Comparison of ENCODE assay signal across 18 cellular contexts in the genomic region with DNA sequence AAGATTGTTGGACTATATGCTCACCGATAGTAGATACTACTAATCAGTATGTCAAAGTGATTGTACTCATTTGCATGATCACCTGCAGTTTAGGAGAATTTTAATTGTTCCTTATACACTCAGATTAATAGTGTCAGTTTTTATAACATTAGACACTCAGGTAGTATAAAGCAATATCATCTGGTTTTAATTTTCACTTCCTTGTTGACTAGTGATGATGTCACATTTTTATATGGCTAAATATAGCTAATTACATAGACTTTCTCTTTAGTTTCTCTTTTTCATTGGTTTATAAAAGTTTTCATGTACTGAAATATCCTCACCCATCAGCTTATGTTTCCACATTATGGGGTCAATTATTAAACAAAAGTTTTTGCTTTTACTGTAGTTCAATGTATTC.
DNase-seq lines count a peak whose midpoint lies in the region; ATAC-seq, FAIRE-seq and TF ChIP-seq lines count a peak whose summit lies in the region.
"Had no signal": no experiment of that assay in that cellular context is flagged by ENCODE, and none has a peak within 500 bp of the region (broad histone marks: within the 10 kb centered on the region; RNA-seq: fewer than 3 reads in every experiment).

No MANE protein-coding gene starts in this region.

- FAIRE-seq in bronchial epithelial cell (lab: Jason Lieb, UNC): no peak
- FAIRE-seq: D721Med, GM12891 had no signal

- H3K36me3 ChIP-seq in bronchial epithelial cell (ENCODE audit: control insufficient read depth, insufficient read depth, low read length): no peaks in the 10 kb centered on the region
- H3K36me3 ChIP-seq: HAP-1 had no signal

- H3K9me3 Mint-ChIP-seq in naive B cell: peaks cover 0 to 6% (median 0%) of the 10 kb centered on the region in 7 donors
- H3K9me3 Mint-ChIP-seq: GM23338 had no signal

- H3K4me3 ChIP-seq in bronchial epithelial cell (ENCODE audit: low read depth, low read length): no peak overlapping the region
- H3K4me3 ChIP-seq: GM23338, HAP-1 had no signal

- no peak for TF ChIP-seq CTCF in bronchial epithelial cell (IDR thresholded peaks at IDR 0.05; ENCODE audit: insufficient read depth, low read length, severe bottlenecking)

- H3K27me3 ChIP-seq in bronchial epithelial cell (ENCODE audit: control insufficient read depth, insufficient read depth, low read length): no peaks in the 10 kb centered on the region

- peak overlapping the region in 1 of 6 donors; percentile 38 for H3K27ac Mint-ChIP-seq in naive B cell
- H3K27ac Mint-ChIP-seq: CD14-positive monocyte; CD8-positive, alpha-beta T cell; GM23338 had no signal

- no peaks in the 10 kb centered on the region for H3K27me3 Mint-ChIP-seq in naive B cell

- H3K36me3 Mint-ChIP-seq in naive B cell: no peaks in the 10 kb centered on the region
- H3K36me3 Mint-ChIP-seq: CD14-positive monocyte; CD8-positive, alpha-beta T cell had no signal

- ATAC-seq in naive B cell (ENCODE audit: low read depth in 2 of 2) (peak; percentile 55 to 76), GM21576 (IDR thresholded peaks at IDR 0.05; ENCODE audit: unreplicated experiment) (no peak), HG02588 (IDR thresholded peaks at IDR 0.05; ENCODE audit: unreplicated experiment) (no peak)
- ATAC-seq: CD8-positive, alpha-beta T cell; GM23338 had no signal

- DNase-seq in DMS153 (lab: John Stamatoyannopoulos, UW): peak; percentile 14
- DNase-seq in DMS153 treated with DMSO at 0.1 percent for 48 hours (lab: John Stamatoyannopoulos, UW; ENCODE audit: unreplicated experiment): no peak
- DNase-seq in NAMALWA (ENCODE audit: low spot score): peak; percentile 8
- peak; percentile 7 for DNase-seq in bronchial epithelial cell (ENCODE audit: low read depth)
- DNase-seq in naive B cell: no peak
- DNase-seq in NCI-H1092 (lab: John Stamatoyannopoulos, UW): no peak
- DNase-seq: CD8-positive, alpha-beta T cell; COR-L47; DMS79; IMR-90; KBM-7 had no signal

- no peaks in the 10 kb centered on the region for H3K4me1 Mint-ChIP-seq in naive B cell
- H3K4me1 Mint-ChIP-seq: CD14-positive monocyte, GM23338 had no signal

- H3K4me3 Mint-ChIP-seq in naive B cell: no peak overlapping the region
- H3K4me3 Mint-ChIP-seq: CD14-positive monocyte; CD8-positive, alpha-beta T cell; GM23338 had no signal

Comparison
In these comparisons a context has a peak if more than half of its experiments do, and no peak if none do; other contexts are left out.
1. DNase-seq: peak in DMS153 (single experiment), NAMALWA (single experiment) and bronchial epithelial cell (single experiment); none in DMS153 treated with DMSO at 0.1 percent for 48 hours (single experiment), naive B cell (single experiment) and NCI-H1092 (single experiment).
2. ATAC-seq: peak in naive B cell (2 of 2); none in GM21576 (single experiment) and HG02588 (single experiment).